In the genomic region with DNA sequence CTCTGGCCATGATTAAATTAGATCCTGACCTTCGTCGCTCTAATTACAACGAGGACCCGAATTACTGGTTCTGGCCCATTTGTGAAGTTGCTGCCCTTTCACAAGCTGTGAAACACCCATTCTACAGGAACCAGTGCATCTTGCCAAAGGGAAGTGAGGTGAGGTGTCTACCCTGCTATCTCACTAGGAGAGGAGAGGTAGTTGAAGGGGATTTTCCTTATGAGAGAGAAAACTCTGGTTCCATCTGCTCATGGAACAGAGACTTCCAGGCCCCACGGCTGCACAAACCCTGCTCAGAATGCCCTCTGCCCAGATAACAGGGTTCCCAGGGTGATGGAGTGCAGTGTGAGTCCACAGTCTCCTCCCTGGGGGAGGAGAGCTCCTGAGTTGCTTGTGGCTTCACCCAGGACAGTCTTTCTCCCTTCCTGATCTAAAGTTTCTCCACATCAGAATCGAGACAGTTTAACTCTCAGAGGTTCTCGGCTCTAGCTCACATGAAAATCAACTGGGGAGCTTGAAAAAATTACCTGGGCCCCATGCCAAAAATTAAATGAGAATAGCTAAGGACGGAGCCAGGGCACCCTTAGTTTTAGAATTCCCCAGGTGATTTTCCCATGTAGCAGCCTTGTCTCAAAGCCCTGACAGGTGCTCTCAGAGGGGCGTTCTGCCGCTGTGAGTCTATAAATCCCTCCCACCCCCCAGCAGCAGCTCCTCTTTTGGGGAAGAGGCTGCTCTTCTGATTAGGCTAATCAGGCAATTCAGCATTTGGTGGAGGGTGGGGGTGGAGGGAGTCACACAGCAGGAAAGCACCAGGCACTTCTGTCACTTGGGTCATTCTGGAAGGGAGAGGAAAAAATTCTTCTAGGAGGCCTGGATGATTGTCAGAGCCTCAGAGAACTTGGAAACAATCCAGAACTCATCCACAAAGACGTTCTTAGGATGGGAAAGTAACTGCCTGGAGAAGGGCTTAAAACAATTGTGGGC, we compare ENCODE assay signal across 13 cellular contexts. TPM values are rescaled to one million over a fixed set of nuclear protein-coding genes. Genes with fewer than 3 reads are reported as not detected.
DNase-seq lines count a peak whose midpoint lies in the region; ATAC-seq and TF ChIP-seq lines count a peak whose summit lies in the region.
"Had no signal": no experiment of that assay in that cellular context is flagged by ENCODE, and none has a peak within 500 bp of the region (broad histone marks: within the 10 kb centered on the region; RNA-seq: fewer than 3 reads in every experiment).

No MANE protein-coding gene starts in this region.

- intact Hi-C loops in OCI-LY7 (cut with micrococcal nuclease; ENCODE audit: unreplicated experiment) = loop anchor here (1.0 to 10.0 kb wide), 3 partner anchors 171 to 602 kb away; no protein-coding TSS in a partner anchor

- peaks cover 3% of the 10 kb centered on the region for H3K9me3 Mint-ChIP-seq in progenitor cell of endocrine pancreas (ENCODE audit: low read depth)
- H3K9me3 Mint-ChIP-seq: activated naive CD4-positive, alpha-beta T cell treated with anti-CD3 and anti-CD28 coated beads, Interleukin-2, amount 50 U/mL, for 24 hours had no signal

- no peak overlapping the region for H3K4me3 ChIP-seq in OCI-LY7 (ENCODE audit: low read depth, low read length, poor library complexity, severe bottlenecking)
- H3K4me3 ChIP-seq: Peyer's patch, right lobe of liver had no signal

- H3K27me3 Mint-ChIP-seq in progenitor cell of endocrine pancreas = peaks cover 59% of the 10 kb centered on the region

- no peaks in the 10 kb centered on the region for H3K9me3 ChIP-seq in OCI-LY7 (ENCODE audit: low read length)
- H3K9me3 ChIP-seq: Peyer's patch, right lobe of liver had no signal

- ATAC-seq in HG02759 (IDR thresholded peaks at IDR 0.05; ENCODE audit: unreplicated experiment) = peak; percentile 45
- ATAC-seq in SK-N-SH treated with all-trans-retinoic acid at 6 μM for 48 hours = peak; percentile 11
- peak; percentile 41 for ATAC-seq in omental fat pad (ENCODE audit: low FRiP score)
- ATAC-seq in activated CD4-positive, CD25-positive, alpha-beta regulatory T cell treated with anti-CD3 and anti-CD28 coated beads, Interleukin-2, amount 50 U/mL, for 24 hours = no peak

- no peak overlapping the region for H3K27ac Mint-ChIP-seq in progenitor cell of endocrine pancreas
- H3K27ac Mint-ChIP-seq: activated naive CD4-positive, alpha-beta T cell treated with anti-CD3 and anti-CD28 coated beads, Interleukin-2, amount 50 U/mL, for 24 hours had no signal

- no peak overlapping the region for H3K4me3 Mint-ChIP-seq in progenitor cell of endocrine pancreas (ENCODE audit: low read depth)
- H3K4me3 Mint-ChIP-seq: activated naive CD4-positive, alpha-beta T cell treated with anti-CD3 and anti-CD28 coated beads, Interleukin-2, amount 50 U/mL, for 24 hours had no signal

- H3K79me2 ChIP-seq in OCI-LY7 (ENCODE audit: insufficient read depth, low read depth, low read length) = no peaks in the 10 kb centered on the region

- TF ChIP-seq CTCF in omental fat pad (IDR thresholded peaks at IDR 0.05) = no peak
- TF ChIP-seq CTCF in OCI-LY7 (conservative IDR thresholded peaks at IDR 0.05; ENCODE audit: low read length) = no peak
- no peak for TF ChIP-seq CTCF in progenitor cell of endocrine pancreas (IDR thresholded peaks at IDR 0.05; ENCODE audit: unreplicated experiment)

- H3K27ac ChIP-seq in OCI-LY7 (ENCODE audit: low read depth, low read length, poor library complexity, severe bottlenecking) = no peak overlapping the region
- H3K27ac ChIP-seq: Peyer's patch, right lobe of liver had no signal

- no peaks in the 10 kb centered on the region for H4K20me1 ChIP-seq in OCI-LY7 (ENCODE audit: insufficient read depth, low read length)

- H2AFZ ChIP-seq in OCI-LY7 (ENCODE audit: low read length) = no peak overlapping the region

- CTCF ChIA-PET in OCI-LY7 (lab: Charles Lee; ENCODE audit: unreplicated experiment) = interaction anchor here (0.6 to 2.7 kb wide), 8 partner anchors 12 to 430 kb away, joined by 3 to 22 read pairs (median 8); no protein-coding TSS in a partner anchor

- H3K4me1 Mint-ChIP-seq in progenitor cell of endocrine pancreas (ENCODE audit: low read depth) = peaks cover 21% of the 10 kb centered on the region

- BruUV-seq in OCI-LY7 (replicated peaks; lab: Mats Ljungman, UMichigan) = no TSS peak

- no peaks in the 10 kb centered on the region for H3K36me3 ChIP-seq in OCI-LY7 (ENCODE audit: insufficient read depth, low read length)
- H3K36me3 ChIP-seq: Peyer's patch, right lobe of liver had no signal

- DNase-seq in NCI-H1436 (lab: John Stamatoyannopoulos, UW) (peak; percentile 24), NCI-H1436 treated with DMSO at 0.1 percent for 48 hours (lab: John Stamatoyannopoulos, UW) (no peak), omental fat pad (ENCODE audit: low spot score) (no peak), OCI-LY7 (ENCODE audit: low spot score) (no peak), progenitor cell of endocrine pancreas (ENCODE audit: low spot score, unreplicated experiment) (no peak)

- H3K4me1 ChIP-seq in OCI-LY7 (ENCODE audit: insufficient read depth, low read length, poor library complexity, severe bottlenecking) = peaks cover 21% of the 10 kb centered on the region
- H3K4me1 ChIP-seq: Peyer's patch had no signal

- no peak overlapping the region for H3K4me2 ChIP-seq in OCI-LY7 (ENCODE audit: low read length)

- H3K9me2 ChIP-seq in OCI-LY7 (ENCODE audit: insufficient read depth, low read length) = no peaks in the 10 kb centered on the region

- no peaks in the 10 kb centered on the region for H3K36me3 Mint-ChIP-seq in progenitor cell of endocrine pancreas (ENCODE audit: insufficient read depth)
- H3K36me3 Mint-ChIP-seq: activated naive CD4-positive, alpha-beta T cell treated with anti-CD3 and anti-CD28 coated beads, Interleukin-2, amount 50 U/mL, for 24 hours had no signal

- POLR2A ChIA-PET in OCI-LY7 (lab: Charles Lee) = interaction anchor here (0.6 to 2.7 kb wide), 6 partner anchors 8 to 987 kb away, joined by 3 to 16 read pairs (median 4); no protein-coding TSS in a partner anchor

TF ChIP-seq in SK-N-SH treated with all-trans-retinoic acid at 6 μM for 48 hours, 23 proteins besides CTCF, POLR2A, EP300 and RAD21:
- TF ChIP-seq ZNF70 (CRISPR knock-in tag; IDR thresholded peaks at IDR 0.05) (no peak), ESRRG (CRISPR knock-in tag; IDR thresholded peaks at IDR 0.05) (no peak), GLIS3 (CRISPR knock-in tag; IDR thresholded peaks at IDR 0.05) (no peak), RARB (CRISPR knock-in tag; IDR thresholded peaks at IDR 0.05) (no peak), BACH2 (CRISPR knock-in tag; IDR thresholded peaks at IDR 0.05; ENCODE audit: borderline replicate concordance) (no peak)

RNA-seq across cellular contexts. Expression of a gene that starts 7.6 kb away (rescaled TPM):
- total RNA-seq in omental fat pad (1 to 10 TPM; 1.9 to 3.9 (median 3.6) TPM), OCI-LY7 (2022) (not detected in 2 replicates), progenitor cell of endocrine pancreas (2.6 TPM in 2 replicates)
- not detected in 2 replicates for total RNA-seq in OCI-LY7 (2014; rRNA removed; shearing (Covaris generic))
- total RNA-seq: fibroblast of lung, HT-29 had no signal

RNA-seq across cellular contexts. Expression of a gene that starts 35.7 kb away (rescaled TPM):
- total RNA-seq in omental fat pad (10 to 100 TPM; 17.0 to 40.5 (median 23.7) TPM), OCI-LY7 (2022) (44.1 and 47.5 TPM in 2 replicates), progenitor cell of endocrine pancreas (50.5 and 54.5 TPM in 2 replicates)
- total RNA-seq in OCI-LY7 (2014; rRNA removed; shearing (Covaris generic)) = 19.8 and 38.3 TPM in 2 replicates

Comparison
In these comparisons a context has a peak if more than half of its experiments do, and no peak if none do; other contexts are left out.
1. ATAC-seq: peak in HG02759 (single experiment), SK-N-SH treated with all-trans-retinoic acid at 6 μM for 48 hours (single experiment) and omental fat pad (single experiment); none in activated CD4-positive, CD25-positive, alpha-beta regulatory T cell treated with anti-CD3 and anti-CD28 coated beads, Interleukin-2, amount 50 U/mL, for 24 hours (0 of 2).